In genomic region chr4:176377705-176378302, GRCh38 we compare ENCODE assay signal across 8 cellular contexts. TPM values are rescaled to one million over a fixed set of nuclear protein-coding genes. Genes with fewer than 3 reads are reported as not detected.
A peak's percentile ranks its signal among the peaks of the same experiment; 100 is the strongest.
DNase-seq lines count a peak whose midpoint lies in the region; ATAC-seq and TF ChIP-seq lines count a peak whose summit lies in the region.

No MANE protein-coding gene starts in this region.

- H3K4me3 ChIP-seq in SU-DHL-6 (ENCODE audit: insufficient read depth, low read length, poor library complexity, severe bottlenecking), result no peak overlapping the region
- no peak overlapping the region for H3K4me3 ChIP-seq in right lobe of liver
- H3K4me3 ChIP-seq in Peyer's patch, result no peak overlapping the region

- H3K9me2 ChIP-seq in SU-DHL-6 (replicated peaks; ENCODE audit: insufficient read depth, low read length), result no peaks in the 10 kb centered on the region

- DNase-seq in GM10266 (ENCODE audit: extremely low spot score) (peak; percentile 31), GM20000 (ENCODE audit: low spot score) (peak; percentile 26), right lobe of liver (no peak), Peyer's patch (no peak), middle frontal gyrus (ENCODE audit: extremely low spot score, low spot score) (no peak)
- no peak for DNase-seq in activated naive CD8-positive, alpha-beta T cell treated with anti-CD3 and anti-CD28 coated beads, Interleukin-2, amount 50 U/mL, for 24 hours

- no peaks in the 10 kb centered on the region for H3K27me3 ChIP-seq in SU-DHL-6 (ENCODE audit: low read length)
- H3K27me3 ChIP-seq in right lobe of liver, result no peaks in the 10 kb centered on the region
- no peaks in the 10 kb centered on the region for H3K27me3 ChIP-seq in Peyer's patch

- H3K4me2 ChIP-seq in SU-DHL-6 (ENCODE audit: low read depth, low read length, poor library complexity, severe bottlenecking), result no peak overlapping the region

- intact Hi-C loops in right lobe of liver (cut with DNase I), result no loop called here

- H3K36me3 ChIP-seq in SU-DHL-6 (ENCODE audit: low read length), result no peaks in the 10 kb centered on the region
- H3K36me3 ChIP-seq in right lobe of liver, result no peaks in the 10 kb centered on the region
- H3K36me3 ChIP-seq in Peyer's patch, result no peaks in the 10 kb centered on the region

- H3F3A ChIP-seq in SU-DHL-6 (ENCODE audit: insufficient read depth), result no peaks in the 10 kb centered on the region

- H3K4me1 Mint-ChIP-seq in activated naive CD8-positive, alpha-beta T cell treated with anti-CD3 and anti-CD28 coated beads, Interleukin-2, amount 50 U/mL, for 24 hours, result no peaks in the 10 kb centered on the region

- WGBS in right lobe of liver (ENCODE audit: insufficient coverage, low coverage, low lambda C conversion rate, missing lambda C conversion rate), result 58% methylated on average over 2 of the region's 2 CpGs

- no peak overlapping the region for H3K4me3 Mint-ChIP-seq in activated naive CD8-positive, alpha-beta T cell treated with anti-CD3 and anti-CD28 coated beads, Interleukin-2, amount 50 U/mL, for 24 hours

- TF ChIP-seq POLR2A in right lobe of liver (IDR thresholded peaks at IDR 0.05) (no peak), Peyer's patch (IDR thresholded peaks at IDR 0.05) (no peak)

- H2AFZ ChIP-seq in SU-DHL-6 (ENCODE audit: low read depth, low read length, severe bottlenecking), result no peak overlapping the region

- peaks cover 2% of the 10 kb centered on the region for H3K27me3 Mint-ChIP-seq in activated naive CD8-positive, alpha-beta T cell treated with anti-CD3 and anti-CD28 coated beads, Interleukin-2, amount 50 U/mL, for 24 hours

- no peak overlapping the region for H3K27ac Mint-ChIP-seq in activated naive CD8-positive, alpha-beta T cell treated with anti-CD3 and anti-CD28 coated beads, Interleukin-2, amount 50 U/mL, for 24 hours

- H3K27ac ChIP-seq in SU-DHL-6 (ENCODE audit: low read depth, low read length) (no peak overlapping the region), right lobe of liver (no peak overlapping the region), Peyer's patch (no peak overlapping the region)

- H3K79me2 ChIP-seq in SU-DHL-6 (ENCODE audit: insufficient read depth, low read length), result no peaks in the 10 kb centered on the region

- H3K9me3 ChIP-seq in SU-DHL-6 (ENCODE audit: insufficient read depth, low read length), result no peaks in the 10 kb centered on the region
- H3K9me3 ChIP-seq in right lobe of liver, result no peaks in the 10 kb centered on the region
- no peaks in the 10 kb centered on the region for H3K9me3 ChIP-seq in Peyer's patch

- TF ChIP-seq CTCF in GM10266 (IDR thresholded peaks at IDR 0.05; ENCODE audit: control insufficient read depth, insufficient read depth, low read depth, missing control alignments) (peak; percentile 60), GM20000 (IDR thresholded peaks at IDR 0.05; ENCODE audit: extremely low read depth, missing control alignments) (peak; percentile 12), SU-DHL-6 (IDR thresholded peaks at IDR 0.05; ENCODE audit: insufficient read depth, low read length, poor library complexity, severe bottlenecking) (peak; percentile 32), right lobe of liver (IDR thresholded peaks at IDR 0.05) (peak; percentile 26 to 45 (median 34)), Peyer's patch (IDR thresholded peaks at IDR 0.05) (peak in 2 of 6 experiments; percentile 31 to 48)

- H3K36me3 Mint-ChIP-seq in activated naive CD8-positive, alpha-beta T cell treated with anti-CD3 and anti-CD28 coated beads, Interleukin-2, amount 50 U/mL, for 24 hours (ENCODE audit: low read depth), result no peaks in the 10 kb centered on the region

- no peaks in the 10 kb centered on the region for H3K4me1 ChIP-seq in right lobe of liver
- no peaks in the 10 kb centered on the region for H3K4me1 ChIP-seq in Peyer's patch

- ATAC-seq in HG03439 (IDR thresholded peaks at IDR 0.05; ENCODE audit: unreplicated experiment) (peak; percentile 88), right lobe of liver (peak in 3 of 4 donors; percentile 40 to 71 (median 44))
- ATAC-seq in activated naive CD8-positive, alpha-beta T cell treated with anti-CD3 and anti-CD28 coated beads, Interleukin-2, amount 50 U/mL, for 24 hours, result no peak

- no peaks in the 10 kb centered on the region for H3K9me3 Mint-ChIP-seq in activated naive CD8-positive, alpha-beta T cell treated with anti-CD3 and anti-CD28 coated beads, Interleukin-2, amount 50 U/mL, for 24 hours

- no peak overlapping the region for H3K9ac ChIP-seq in SU-DHL-6 (ENCODE audit: low read length)

- no peaks in the 10 kb centered on the region for H4K20me1 ChIP-seq in SU-DHL-6 (ENCODE audit: low read depth, low read length)

RNA-seq across cellular contexts. Expression of gene SPCS3, which starts 58.0 kb away (rescaled TPM):
- total RNA-seq in right lobe of liver (10 to 100 TPM; 49.7 to 97.4 (median 69.1) TPM), Peyer's patch (10 to 100 TPM; 31.2 to 47.3 (median 38.3) TPM)

Comparison
In these comparisons a context has a peak if more than half of its experiments do, and no peak if none do; other contexts are left out.
1. DNase-seq: peak in GM10266 (single experiment) and GM20000 (single experiment); none in right lobe of liver (0 of 3), activated naive CD8-positive, alpha-beta T cell treated with anti-CD3 and anti-CD28 coated beads, Interleukin-2, amount 50 U/mL, for 24 hours (single experiment), Peyer's patch (0 of 3) and middle frontal gyrus (single experiment).